17 cellular contexts compared by ENCODE assay signal in the genomic region with DNA sequence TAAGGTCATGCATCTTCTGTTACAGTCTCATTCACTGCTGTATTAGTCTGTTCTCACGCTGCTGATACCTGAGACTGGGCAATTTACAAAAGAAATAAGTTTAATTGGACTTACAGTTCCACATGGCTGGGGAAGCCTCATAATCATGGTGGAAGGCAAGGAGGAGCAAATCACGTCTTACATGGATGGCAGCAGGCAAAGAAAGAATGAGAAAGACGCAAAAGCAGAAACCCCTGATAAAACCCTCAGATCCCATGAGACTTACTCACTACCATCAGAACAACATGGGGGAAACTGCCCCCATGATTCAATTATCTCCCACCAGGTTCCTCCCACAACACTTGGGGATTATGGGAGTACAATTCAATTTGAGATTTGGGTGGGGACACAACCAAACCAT. TPM values are rescaled to one million over a fixed set of nuclear protein-coding genes. Genes with fewer than 3 reads are reported as not detected.
"Had no signal": no experiment of that assay in that cellular context is flagged by ENCODE, and none has a peak within 500 bp of the region (broad histone marks: within the 10 kb centered on the region; RNA-seq: fewer than 3 reads in every experiment).

No MANE protein-coding gene starts in this region.

RNA-seq across cellular contexts. Expression of a gene that starts 5.8 kb away (rescaled TPM):
- total RNA-seq: activated CD4-positive, alpha-beta memory T cell treated with anti-CD3 and anti-CD28 coated beads, Interleukin-2, amount 10 ng/mL, durations not matched to agents 7 days and 5 days; activated CD4-positive, alpha-beta T cell treated with anti-CD3 and anti-CD28 coated beads for 36 hours; activated CD4-positive, alpha-beta T cell treated with anti-CD3 and anti-CD28 coated beads, Interleukin-2, amount 10 ng/mL, durations not matched to agents 7 days and 5 days; activated CD8-positive, alpha-beta memory T cell treated with anti-CD3 and anti-CD28 coated beads for 36 hours; activated naive CD4-positive, alpha-beta T cell treated with anti-CD3 and anti-CD28 coated beads, Interleukin-2, amount 50 U/mL, for 72 hours; activated naive CD8-positive, alpha-beta T cell treated with anti-CD3 and anti-CD28 coated beads for 36 hours; activated T-helper 2 cell treated with anti-CD3 and anti-CD28 coated beads, Interferon-gamma antibody, Interleukin-2, Interleukin-4, amounts not matched to agents 10 μg/mL and 5 μg/mL and 100 μg/mL, durations not matched to agents 14 hours and 24 hours and 36 hours; ascending aorta; bronchial epithelial cell; cardiac muscle cell; chondrocyte; T-cell; T-helper 1 cell treated with Interleukin-12 subunit alpha and Interleukin-12 subunit beta and Interleukin-4 antibody, amounts not matched to agents 30 ng/mL and 1 ng/mL, for 36 hours; T-helper 17 cell; T-helper 2 cell treated with Interferon-gamma antibody and Interleukin-4, amounts not matched to agents 100 ng/mL and 5 ng/mL, for 36 hours; WTC11 had no signal
- polyA plus RNA-seq: adipose tissue, cardiac muscle cell had no signal
